ENCODE assay signal across 11 cellular contexts in genomic region chr16:69831212-69832123, GRCh38.
DNase-seq lines count a peak whose midpoint lies in the region; ATAC-seq, FAIRE-seq and TF ChIP-seq lines count a peak whose summit lies in the region.
"Had no signal": no experiment of that assay in that cellular context is flagged by ENCODE, and none has a peak within 500 bp of the region (broad histone marks: within the 10 kb centered on the region; RNA-seq: fewer than 3 reads in every experiment).

No MANE protein-coding gene starts in this region.

- 82 to 87% methylated on average over 13 of the region's 13 CpGs for WGBS in upper lobe of left lung, 2 donors

- intact Hi-C loops in lower lobe of right lung (cut with DNase I), result no loop called here

- ATAC-seq in lower lobe of right lung (peak; percentile 48 to 79), upper lobe of left lung (ENCODE audit: low FRiP score in 2 of 2) (no peak)

- no peak for TF ChIP-seq CTCF in HEK293 (tag by site-specific recombination; IDR thresholded peaks at IDR 0.05)
- TF ChIP-seq CTCF in lower lobe of right lung (IDR thresholded peaks at IDR 0.05), result no peak
- TF ChIP-seq CTCF in upper lobe of left lung (IDR thresholded peaks at IDR 0.05), result no peak

- H3K36me3 ChIP-seq in HEK293 (ENCODE audit: control insufficient read depth in 2 of 2, insufficient read depth in 1 of 2, low read length in 2 of 2) (no peaks in the 10 kb centered on the region; a peak in 1 of 3 replicates), lower lobe of right lung (peaks cover 6% of the 10 kb centered on the region), upper lobe of left lung (peaks cover 0 to 12% (median 1%) of the 10 kb centered on the region in 4 donors)

- CTCF ChIA-PET in HEK293 (lab: Yijun Ruan, JAX), result no interaction called here

- H3K4me3 ChIP-seq in HEK293 (ENCODE audit: low read depth, low read length) (no peak overlapping the region), lower lobe of right lung (no peak overlapping the region), upper lobe of left lung (no peak overlapping the region)

- POLR2A ChIA-PET in HEK293 (lab: Yijun Ruan, JAX), result no interaction called here

- DNase-seq in caudate nucleus (lab: John Stamatoyannopoulos, UW) (no peak), lower lobe of right lung (no peak), upper lobe of left lung (no peak), frontal cortex (ENCODE audit: low spot score in 2 of 2) (no peak), NCI-H2171 treated with DMSO at 0.1 percent for 48 hours (lab: John Stamatoyannopoulos, UW) (no peak), NCI-H2227 (lab: John Stamatoyannopoulos, UW; ENCODE audit: unreplicated experiment) (no peak)
- DNase-seq: activated CD4-positive, alpha-beta T cell treated with anti-CD3 and anti-CD28 coated beads, Interleukin-2, amount 10 ng/mL, durations not matched to agents 7 days and 5 days; activated naive CD4-positive, alpha-beta T cell treated with Interleukin-2 at 50 U/mL for 16 hours; effector memory CD4-positive, alpha-beta T cell; NCI-H187 had no signal

- H3K27me3 ChIP-seq in lower lobe of right lung (ENCODE audit: low read depth) (no peaks in the 10 kb centered on the region), upper lobe of left lung (no peaks in the 10 kb centered on the region)

- TF ChIP-seq POLR2A in upper lobe of left lung (IDR thresholded peaks at IDR 0.05), result no peak

- no peak overlapping the region for H3K27ac ChIP-seq in HEK293 (ENCODE audit: extremely low read depth, low read depth, low read length)
- H3K27ac ChIP-seq in caudate nucleus (ENCODE audit: low read depth, low read length), result peak overlapping the region; percentile 13
- H3K27ac ChIP-seq in lower lobe of right lung, result no peak overlapping the region
- peak overlapping the region; percentile 67 to 74 (median 70) for H3K27ac ChIP-seq in upper lobe of left lung

- 0 out of 2 replicates have a peak, but pooled peaks cover 6% of the 10 kb centered on the region for H3K4me1 ChIP-seq in HEK293 (ENCODE audit: control insufficient read depth, insufficient read depth, low read length)
- H3K4me1 ChIP-seq in lower lobe of right lung, result peaks cover 33% of the 10 kb centered on the region
- peaks cover 15 to 35% (median 31%) of the 10 kb centered on the region in 4 donors for H3K4me1 ChIP-seq in upper lobe of left lung

- FAIRE-seq in frontal cortex (lab: Jason Lieb, UNC), result no peak

- TF ChIP-seq EP300 in upper lobe of left lung (IDR thresholded peaks at IDR 0.05), result no peak

- H3K9me3 ChIP-seq in HEK293 (ENCODE audit: control insufficient read depth, insufficient read depth, low read depth, low read length) (no peaks in the 10 kb centered on the region), lower lobe of right lung (no peaks in the 10 kb centered on the region), upper lobe of left lung (no peaks in the 10 kb centered on the region)

TF ChIP-seq in HEK293, 187 proteins besides CTCF, POLR2A, EP300 and RAD21 (continues in another document):
- no peak for TF ChIP-seq ZNF23 (tag by site-specific recombination; IDR thresholded peaks at IDR 0.05; ENCODE audit: borderline replicate concordance)
- TF ChIP-seq PRDM2 (tag by site-specific recombination; IDR thresholded peaks at IDR 0.05; ENCODE audit: borderline replicate concordance), result no peak
- no peak for TF ChIP-seq ZBTB26 (tag by site-specific recombination; optimal IDR thresholded peaks at IDR 0.05)
- no peak for TF ChIP-seq ZNF398 (tag by site-specific recombination; IDR thresholded peaks at IDR 0.05)
- TF ChIP-seq ZNF10 (tag by site-specific recombination; IDR thresholded peaks at IDR 0.05), result no peak
- TF ChIP-seq ZNF311 (tag by site-specific recombination; IDR thresholded peaks at IDR 0.05; ENCODE audit: borderline replicate concordance), result no peak
- no peak for TF ChIP-seq ZNF654 (tag by site-specific recombination; IDR thresholded peaks at IDR 0.05; ENCODE audit: low read depth)
- no peak for TF ChIP-seq TSHZ1 (tag by site-specific recombination; IDR thresholded peaks at IDR 0.05; ENCODE audit: borderline replicate concordance)

Comparison
In these comparisons a context has a peak if more than half of its experiments do, and no peak if none do; other contexts are left out.
1. H3K27ac ChIP-seq: peak in caudate nucleus (single experiment) and upper lobe of left lung (4 of 4); none in HEK293 (single experiment) and lower lobe of right lung (single experiment).
2. ATAC-seq: peak in lower lobe of right lung (2 of 2); none in upper lobe of left lung (0 of 2).